Comparison of ENCODE assay signal across 9 cellular contexts in genomic region chr1:7454052-7454815, GRCh38.
DNase-seq lines count a peak whose midpoint lies in the region; ATAC-seq, FAIRE-seq and TF ChIP-seq lines count a peak whose summit lies in the region.
"Had no signal": no experiment of that assay in that cellular context is flagged by ENCODE, and none has a peak within 500 bp of the region (broad histone marks: within the 10 kb centered on the region; RNA-seq: fewer than 3 reads in every experiment).

No MANE protein-coding gene starts in this region.

- no peak overlapping the region for H3K4me3 ChIP-seq in AG04449 (ENCODE audit: low read depth, low read length)
- no peak overlapping the region for H3K4me3 ChIP-seq in GM12865 (ENCODE audit: low read depth, low read length)
- no peak overlapping the region for H3K4me3 ChIP-seq in keratinocyte (ENCODE audit: control insufficient read depth in 2 of 3, extremely low read depth in 1 of 3, insufficient read depth in 2 of 3, low read depth in 1 of 3, low read length in 3 of 3)
- H3K4me3 ChIP-seq: SJCRH30 had no signal

- peak; percentile 72 for TF ChIP-seq CTCF in AG04449 (IDR thresholded peaks at IDR 0.05; ENCODE audit: insufficient read depth, low read length, missing control alignments)
- peak; percentile 7 for TF ChIP-seq CTCF in GM12865 (IDR thresholded peaks at IDR 0.05; ENCODE audit: insufficient read depth, low read depth, low read length, missing control alignments)
- TF ChIP-seq CTCF in keratinocyte (optimal IDR thresholded peaks at IDR 0.05 in 1 of 3, IDR thresholded peaks at IDR 0.05 in 1 of 3, conservative IDR thresholded peaks at IDR 0.05 in 1 of 3; ENCODE audit: extremely low read depth in 1 of 3, insufficient read depth in 2 of 3, low read length in 3 of 3), result peak; percentile 13 to 54 (median 36)

- dilution Hi-C loops in keratinocyte (cut with MboI; ENCODE audit: extremely low pct_ligation_motif_present, low sequenced_read_pairs), result no loop called here

- peaks cover 5% of the 10 kb centered on the region for H3K27me3 ChIP-seq in keratinocyte (ENCODE audit: control insufficient read depth, extremely low read depth, insufficient read depth, low read length)

- no peaks in the 10 kb centered on the region for H3K9me3 ChIP-seq in keratinocyte (ENCODE audit: control insufficient read depth, low read depth, low read length)
- H3K9me3 ChIP-seq: SJCRH30 had no signal

- no peak overlapping the region for H3K4me2 ChIP-seq in keratinocyte (ENCODE audit: control insufficient read depth, extremely low read depth, insufficient read depth, low read depth, low read length)

- FAIRE-seq in keratinocyte (lab: Jason Lieb, UNC), result no peak

- H3K9me1 ChIP-seq in keratinocyte (ENCODE audit: control insufficient read depth, extremely low read depth, insufficient read depth, low read length), result no peaks in the 10 kb centered on the region

- POLR2A ChIA-PET in AG04449 (lab: Yijun Ruan, JAX), result interaction anchor here (1.5 kb wide), 1 partner anchor 16 kb away, joined by 4 read pairs; no protein-coding TSS in a partner anchor

- H3K79me2 ChIP-seq in keratinocyte (ENCODE audit: control insufficient read depth, insufficient read depth, low read length), result no peaks in the 10 kb centered on the region

- peaks cover 33% of the 10 kb centered on the region for H3K4me1 ChIP-seq in keratinocyte (ENCODE audit: control insufficient read depth, extremely low read depth, insufficient read depth, low read length)

- CTCF ChIA-PET in AG04449 (lab: Yijun Ruan, JAX), result interaction anchor here (0.7 to 3.1 kb wide), 16 partner anchors 9 to 683 kb away, joined by 3 to 27 read pairs (median 4); no protein-coding TSS in a partner anchor

- H4K20me1 ChIP-seq in keratinocyte (ENCODE audit: control insufficient read depth, extremely low read depth, insufficient read depth, low read length), result no peaks in the 10 kb centered on the region

- DNase-seq in AG04449 (ENCODE audit: low read depth, low spot score) (no peak), GM12865 (ENCODE audit: low read depth) (peak; percentile 28), UCSD-AML1 (lab: John Stamatoyannopoulos, UW; ENCODE audit: unreplicated experiment) (peak; percentile 46), keratinocyte (ENCODE audit: low read depth, low spot score) (no peak), SW 1271 (lab: John Stamatoyannopoulos, UW) (no peak), NCI-H524 treated with DMSO at 0.1 percent for 48 hours (lab: John Stamatoyannopoulos, UW) (no peak), ecto neural progenitor cell (ENCODE audit: low spot score) (no peak)

- H3K9ac ChIP-seq in keratinocyte (ENCODE audit: control insufficient read depth, extremely low read depth, insufficient read depth, low read length), result no peak overlapping the region

- no peaks in the 10 kb centered on the region for H3K36me3 ChIP-seq in keratinocyte (ENCODE audit: control insufficient read depth in 2 of 2, extremely low read depth in 1 of 2, insufficient read depth in 2 of 2, low read length in 2 of 2)
- H3K36me3 ChIP-seq: SJCRH30 had no signal

- no peak overlapping the region for H2AFZ ChIP-seq in keratinocyte (ENCODE audit: control insufficient read depth, low read length)

- ATAC-seq in HG03521 (IDR thresholded peaks at IDR 0.05; ENCODE audit: unreplicated experiment), result no peak

- no peak overlapping the region for H3K27ac ChIP-seq in keratinocyte (ENCODE audit: control insufficient read depth, insufficient read depth, low read length)
- H3K27ac ChIP-seq: SJCRH30 had no signal

Comparison
In these comparisons a context has a peak if more than half of its experiments do, and no peak if none do; other contexts are left out.
1. DNase-seq: peak in GM12865 (single experiment) and UCSD-AML1 (single experiment); none in AG04449 (single experiment), keratinocyte (single experiment), SW 1271 (0 of 2), NCI-H524 treated with DMSO at 0.1 percent for 48 hours (single experiment) and ecto neural progenitor cell (single experiment).
2. CTCF ChIP-seq: peak in every context shown above with its lines; median percentile 72 in AG04449; 36 in keratinocyte; 7 in GM12865.